ENCODE assay signal across 8 cellular contexts in genomic region chr7:116863168-116863670, GRCh38. TPM values are rescaled to one million over a fixed set of nuclear protein-coding genes. Genes with fewer than 3 reads are reported as not detected.
A peak's percentile ranks its signal among the peaks of the same experiment; 100 is the strongest.
DNase-seq lines count a peak whose midpoint lies in the region; ATAC-seq and TF ChIP-seq lines count a peak whose summit lies in the region.

No MANE protein-coding gene starts in this region.

- POLR2A ChIA-PET in CD8-positive, alpha-beta T cell (lab: Charles Lee): no interaction called here

- H3K4me3 ChIP-seq in CD8-positive, alpha-beta T cell (ENCODE audit: low read depth, low read length): peak overlapping the region; percentile 79
- peak overlapping the region; percentile 71 to 95 (median 84) for H3K4me3 ChIP-seq in heart right ventricle

- H3K4me1 ChIP-seq in CD8-positive, alpha-beta T cell (ENCODE audit: insufficient read depth, low read length): peaks cover 15% of the 10 kb centered on the region
- peaks cover 0 to 61% (median 46%) of the 10 kb centered on the region in 9 donors for H3K4me1 ChIP-seq in heart right ventricle

- no peak for TF ChIP-seq CTCF in CD8-positive, alpha-beta T cell (IDR thresholded peaks at IDR 0.05)
- TF ChIP-seq CTCF in GM20000 (IDR thresholded peaks at IDR 0.05; ENCODE audit: extremely low read depth, missing control alignments): no peak
- peak in 1 of 9 donors; percentile 26 for TF ChIP-seq CTCF in heart right ventricle (IDR thresholded peaks at IDR 0.05)
- peak; percentile 5 for TF ChIP-seq CTCF in progenitor cell of endocrine pancreas (IDR thresholded peaks at IDR 0.05; ENCODE audit: unreplicated experiment)

- H3K27ac Mint-ChIP-seq in CD8-positive, alpha-beta T cell: peak overlapping the region; percentile 90
- peak overlapping the region; percentile 98 to 100 for H3K27ac Mint-ChIP-seq in activated naive CD4-positive, alpha-beta T cell treated with anti-CD3 and anti-CD28 coated beads, Interleukin-2, amount 50 U/mL, for 72 hours
- H3K27ac Mint-ChIP-seq in progenitor cell of endocrine pancreas: peak overlapping the region; percentile 96

- peak overlapping the region; percentile 96 for H3K4me3 Mint-ChIP-seq in CD8-positive, alpha-beta T cell
- peak overlapping the region; percentile 93 for H3K4me3 Mint-ChIP-seq in progenitor cell of endocrine pancreas (ENCODE audit: low read depth)

- no peaks in the 10 kb centered on the region for H3K9me3 Mint-ChIP-seq in CD8-positive, alpha-beta T cell
- no peaks in the 10 kb centered on the region for H3K9me3 Mint-ChIP-seq in activated naive CD4-positive, alpha-beta T cell treated with anti-CD3 and anti-CD28 coated beads, Interleukin-2, amount 50 U/mL, for 72 hours
- no peaks in the 10 kb centered on the region for H3K9me3 Mint-ChIP-seq in progenitor cell of endocrine pancreas (ENCODE audit: low read depth)

- no peaks in the 10 kb centered on the region for H3K36me3 ChIP-seq in CD8-positive, alpha-beta T cell (ENCODE audit: insufficient read depth, low read length)
- H3K36me3 ChIP-seq in heart right ventricle: no peaks in the 10 kb centered on the region

- no peak for ATAC-seq in CD8-positive, alpha-beta T cell
- ATAC-seq in activated naive CD4-positive, alpha-beta T cell treated with anti-CD3 and anti-CD28 coated beads, Interleukin-2, amount 50 U/mL, for 72 hours: no peak
- peak in 6 of 8 donors; percentile 1 to 19 (median 9) for ATAC-seq in heart right ventricle
- ATAC-seq in HG03108 (IDR thresholded peaks at IDR 0.05; ENCODE audit: unreplicated experiment): no peak

- H3K36me3 Mint-ChIP-seq in CD8-positive, alpha-beta T cell: peaks cover 9% of the 10 kb centered on the region
- peaks cover 11 to 12% of the 10 kb centered on the region in 2 donors for H3K36me3 Mint-ChIP-seq in activated naive CD4-positive, alpha-beta T cell treated with anti-CD3 and anti-CD28 coated beads, Interleukin-2, amount 50 U/mL, for 72 hours
- H3K36me3 Mint-ChIP-seq in progenitor cell of endocrine pancreas (ENCODE audit: insufficient read depth): no peaks in the 10 kb centered on the region

- H3K27me3 ChIP-seq in CD8-positive, alpha-beta T cell (ENCODE audit: insufficient read depth, low read length): no peaks in the 10 kb centered on the region
- H3K27me3 ChIP-seq in heart right ventricle: no peaks in the 10 kb centered on the region

- CTCF ChIA-PET in CD8-positive, alpha-beta T cell (lab: Charles Lee): no interaction called here

- peaks cover 5% of the 10 kb centered on the region for H3K27me3 Mint-ChIP-seq in CD8-positive, alpha-beta T cell (ENCODE audit: low read depth)
- H3K27me3 Mint-ChIP-seq in progenitor cell of endocrine pancreas: no peaks in the 10 kb centered on the region

- peak in 1 of 7 experiments; percentile 21 for DNase-seq in CD8-positive, alpha-beta T cell
- DNase-seq in GM20000 (ENCODE audit: low spot score): peak; percentile 27
- DNase-seq in M059J (ENCODE audit: low read depth): peak; percentile 35
- peak in 1 of 2 donors; percentile 22 for DNase-seq in activated naive CD4-positive, alpha-beta T cell treated with anti-CD3 and anti-CD28 coated beads, Interleukin-2, amount 50 U/mL, for 72 hours (ENCODE audit: low spot score in 2 of 2)
- DNase-seq in heart right ventricle: no peak
- DNase-seq in progenitor cell of endocrine pancreas (ENCODE audit: low spot score, unreplicated experiment): peak; percentile 10
- DNase-seq in T1000 (lab: John Stamatoyannopoulos, UW): no peak

- H3K4me1 Mint-ChIP-seq in CD8-positive, alpha-beta T cell (ENCODE audit: low read depth): peaks cover 50% of the 10 kb centered on the region
- peaks cover 12% of the 10 kb centered on the region for H3K4me1 Mint-ChIP-seq in progenitor cell of endocrine pancreas (ENCODE audit: low read depth)

- WGBS in heart right ventricle, 2 donors: 0% methylated on average over 15 of the region's 15 CpGs

- H3K27ac ChIP-seq in CD8-positive, alpha-beta T cell (ENCODE audit: low read depth, low read length): peak overlapping the region; percentile 82
- peak overlapping the region; percentile 97 to 100 (median 99) for H3K27ac ChIP-seq in heart right ventricle

- H3K9me3 ChIP-seq in CD8-positive, alpha-beta T cell (ENCODE audit: low read length): no peaks in the 10 kb centered on the region
- H3K9me3 ChIP-seq in heart right ventricle: no peaks in the 10 kb centered on the region

- intact Hi-C loops in CD8-positive, alpha-beta T cell (cut with DNase I, micrococcal nuclease): loop anchor here (2.0 to 10.0 kb wide), 4 partner anchors 92 to 1938 kb away; partner anchors contain the start of genes LSM8 (in 1 of the 2), MDFIC (in 1 of the 2) and TES (in 1 of the 2)
- intact Hi-C loops in heart right ventricle (cut with DNase I): loop anchor here in 2 of 10 donors (5.0 to 10.0 kb wide), 2 partner anchors 52 to 89 kb away; partner anchors contain the start of gene ST7 (in 1 of the 2)

RNA-seq across cellular contexts. Expression of gene CAPZA2, which starts 0.8 kb away (rescaled TPM):
- total RNA-seq in CD8-positive, alpha-beta T cell: 100 to 1,000 TPM in 1 of 2 experiments, 10 to 100 TPM in 1; 92.6 to 101 TPM
- total RNA-seq in M059J (2014; rRNA removed; shearing (Covaris generic)): 126 and 214 TPM in 2 replicates
- 100 to 1,000 TPM in 1 of 2 donors, 10 to 100 TPM in 1; 97.3 to 148 TPM for total RNA-seq in activated naive CD4-positive, alpha-beta T cell treated with anti-CD3 and anti-CD28 coated beads, Interleukin-2, amount 50 U/mL, for 72 hours
- total RNA-seq in heart right ventricle (100 to 1,000 TPM; 285 to 416 (median 345) TPM), progenitor cell of endocrine pancreas (151 and 174 TPM in 2 replicates)
- 10 to 100 TPM; 39.4 to 93.0 TPM for polyA plus RNA-seq in heart right ventricle

Comparison
In these comparisons a context has a peak if more than half of its experiments do, and no peak if none do; other contexts are left out.
1. ATAC-seq: peak in heart right ventricle (6 of 8); none in CD8-positive, alpha-beta T cell (single experiment), activated naive CD4-positive, alpha-beta T cell treated with anti-CD3 and anti-CD28 coated beads, Interleukin-2, amount 50 U/mL, for 72 hours (0 of 2) and HG03108 (single experiment).
2. DNase-seq: peak in GM20000 (single experiment), M059J (single experiment) and progenitor cell of endocrine pancreas (single experiment); none in heart right ventricle (0 of 2) and T1000 (single experiment).
3. Peak in every context shown above with its lines, with median percentiles within 50 percentile points of each other: H3K27ac Mint-ChIP-seq.